8 cellular contexts compared by ENCODE assay signal in the genomic region with DNA sequence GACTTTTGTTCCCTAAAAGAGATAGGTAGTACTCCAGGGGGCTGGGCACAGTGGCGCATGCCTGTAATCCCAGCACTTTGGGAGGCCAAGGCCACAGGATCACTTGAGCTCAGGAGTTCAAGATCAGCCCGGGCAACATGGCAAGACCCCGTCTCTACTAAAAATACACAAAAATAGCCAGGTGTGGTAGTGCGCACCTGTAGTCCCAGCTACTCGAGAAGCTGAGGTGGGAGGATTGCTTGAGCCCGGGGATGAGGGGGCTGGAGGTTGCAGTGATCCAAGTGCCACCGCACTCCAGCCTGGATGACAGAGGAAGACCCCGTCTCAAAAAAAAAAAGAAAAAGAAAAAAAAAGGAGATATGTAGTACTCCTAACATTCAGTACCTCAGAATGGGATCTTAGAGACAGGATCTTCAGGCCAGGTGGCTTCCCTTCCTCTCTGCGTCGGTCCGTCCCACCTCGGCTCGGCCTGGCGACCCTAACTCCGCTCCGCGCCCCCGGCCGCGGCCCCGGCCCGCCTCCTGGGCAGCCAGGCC.
DNase-seq lines count a peak whose midpoint lies in the region; ATAC-seq and TF ChIP-seq lines count a peak whose summit lies in the region.

No MANE protein-coding gene starts in this region.

- peak; percentile 22 for ATAC-seq in HG03280 (IDR thresholded peaks at IDR 0.05; ENCODE audit: unreplicated experiment)
- peak; percentile 22 for ATAC-seq in left colon
- no peak for ATAC-seq in HG03565 (IDR thresholded peaks at IDR 0.05; ENCODE audit: unreplicated experiment)

- H3K27ac ChIP-seq in thyroid gland: peak overlapping the region; percentile 35 to 79 (median 68)

- DNase-seq in NCI-H2171 treated with DMSO at 0.1 percent for 48 hours (lab: John Stamatoyannopoulos, UW) (peak; percentile 40), NCI-H2171 (lab: John Stamatoyannopoulos, UW) (no peak), left colon (peak in 1 of 2 donors; percentile 11), thyroid gland (peak in 1 of 2 donors; percentile 12), AG08396 (ENCODE audit: low spot score) (no peak)

- H3K36me3 ChIP-seq in thyroid gland: no peaks in the 10 kb centered on the region

- peaks cover 31% of the 10 kb centered on the region for H3K4me1 Mint-ChIP-seq in activated naive CD8-positive, alpha-beta T cell (ENCODE audit: low read depth)

- intact Hi-C loops in left colon (cut with DNase I, micrococcal nuclease): no loop called here
- intact Hi-C loops in thyroid gland (cut with DNase I): no loop called here

- peaks cover 7 to 12% of the 10 kb centered on the region in 2 donors for H3K4me1 ChIP-seq in thyroid gland

- peak overlapping the region; percentile 74 to 91 (median 88) for H3K4me3 ChIP-seq in thyroid gland (replicated peaks in 1 of 3)

- WGBS in thyroid gland, 2 donors: 4 to 7% methylated on average over 18 to 21 of the region's 22 CpGs

- no peaks in the 10 kb centered on the region for H3K9me3 Mint-ChIP-seq in activated naive CD8-positive, alpha-beta T cell (ENCODE audit: low read depth)

- no peaks in the 10 kb centered on the region for H3K27me3 ChIP-seq in thyroid gland

- TF ChIP-seq CTCF in thyroid gland (IDR thresholded peaks at IDR 0.05): no peak

- peaks cover 2% of the 10 kb centered on the region for H3K36me3 Mint-ChIP-seq in activated naive CD8-positive, alpha-beta T cell

- no peaks in the 10 kb centered on the region for H3K9me3 ChIP-seq in thyroid gland

- H3K27me3 Mint-ChIP-seq in activated naive CD8-positive, alpha-beta T cell: no peaks in the 10 kb centered on the region

- H3K4me3 Mint-ChIP-seq in activated naive CD8-positive, alpha-beta T cell: peak overlapping the region; percentile 91

- TF ChIP-seq POLR2A in thyroid gland (IDR thresholded peaks at IDR 0.05): no peak

- H3K27ac Mint-ChIP-seq in activated naive CD8-positive, alpha-beta T cell: peak overlapping the region; percentile 34
